Comparison of ENCODE assay signal across 27 cellular contexts in genomic region chr3:60970850-60971249, GRCh38.
"Had no signal": no experiment of that assay in that cellular context is flagged by ENCODE, and none has a peak within 500 bp of the region (broad histone marks: within the 10 kb centered on the region; RNA-seq: fewer than 3 reads in every experiment).

No MANE protein-coding gene starts in this region.

- H3K4me1 ChIP-seq: colonic mucosa, esophagus muscularis mucosa, foreskin keratinocyte, gastrocnemius medialis, gastroesophageal sphincter, heart left ventricle, heart right ventricle had no signal

- ATAC-seq: effector memory CD8-positive, alpha-beta T cell; esophagus mucosa; foreskin keratinocyte; gastrocnemius medialis; gastroesophageal sphincter; heart left ventricle; heart right ventricle had no signal

- H3K27me3 ChIP-seq: colonic mucosa, dorsolateral prefrontal cortex, esophagus muscularis mucosa, esophagus squamous epithelium, foreskin keratinocyte, gastrocnemius medialis, gastroesophageal sphincter, heart left ventricle, heart right ventricle had no signal

- H3K9me3 ChIP-seq: colonic mucosa, gastrocnemius medialis had no signal

- DNase-seq: colonic mucosa; cortex of kidney; dermis blood vessel endothelial cell; dorsolateral prefrontal cortex; effector CD4-positive, alpha-beta T cell; effector CD8-positive, alpha-beta T cell; effector memory CD4-positive, alpha-beta T cell; effector memory CD8-positive, alpha-beta T cell; endodermal cell; erythroblast; esophagus squamous epithelium; foreskin fibroblast; foreskin keratinocyte; foreskin melanocyte; gastrocnemius medialis; glutamatergic neuron; head of caudate nucleus; heart left ventricle; heart right ventricle had no signal

- H3K36me3 ChIP-seq: colonic mucosa, esophagus muscularis mucosa, esophagus squamous epithelium, gastrocnemius medialis, gastroesophageal sphincter, heart left ventricle, heart right ventricle had no signal

- H3K27ac ChIP-seq: colonic mucosa, coronary artery, dorsolateral prefrontal cortex, epithelial cell of prostate, esophagus muscularis mucosa, esophagus squamous epithelium, foreskin keratinocyte, gastrocnemius medialis, gastroesophageal sphincter, heart left ventricle, heart right ventricle had no signal

- H3K4me3 ChIP-seq: colonic mucosa, coronary artery, dorsolateral prefrontal cortex, esophagus muscularis mucosa, esophagus squamous epithelium, gastrocnemius medialis, gastroesophageal sphincter, heart left ventricle, heart right ventricle had no signal

- FAIRE-seq: endometrium, endothelial cell of umbilical vein, frontal cortex had no signal
